ENCODE assay signal across 15 cellular contexts in the genomic region with DNA sequence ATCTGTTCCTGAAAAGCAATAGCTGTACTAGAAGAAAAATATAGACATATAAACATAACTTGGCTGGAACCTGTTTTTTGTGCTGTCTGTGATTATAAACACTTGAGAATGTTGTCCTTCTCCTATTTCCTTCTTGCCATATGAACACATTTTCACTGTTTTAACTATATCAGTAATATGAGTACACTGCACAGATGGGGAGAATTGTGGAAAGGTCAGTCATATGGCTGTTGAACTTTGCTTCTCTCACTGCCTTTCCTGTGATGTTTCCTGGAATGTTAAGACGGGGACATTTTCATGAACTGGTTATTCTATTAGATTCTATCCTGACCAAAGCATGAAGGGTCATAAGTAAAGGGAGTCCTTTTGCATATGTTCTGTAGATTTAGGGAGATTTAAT.
"Had no signal": no experiment of that assay in that cellular context is flagged by ENCODE, and none has a peak within 500 bp of the region (broad histone marks: within the 10 kb centered on the region; RNA-seq: fewer than 3 reads in every experiment).

No MANE protein-coding gene starts in this region.

- H3K9me3 ChIP-seq: pancreas, stomach had no signal

- H3K36me3 ChIP-seq: cardiac muscle cell, pancreas, stomach had no signal

- H3K4me3 ChIP-seq: cardiac muscle cell, pancreas, smooth muscle cell, stomach had no signal

- H3K4me2 ChIP-seq: smooth muscle cell had no signal

- H3K4me1 ChIP-seq: pancreas had no signal

- FAIRE-seq: pancreas had no signal

- DNase-seq: activated CD4-positive, alpha-beta T cell treated with anti-CD3 and anti-CD28 coated beads, Interleukin-2, amount 50 U/mL, for 4 hours; activated gamma-delta T cell treated with Interleukin-2 at 50 U/mL for 16 hours; amniotic stem cell; endodermal cell; immature natural killer cell; kidney glomerular epithelial cell; mesendoderm; natural killer cell; pancreas; stimulated activated CD4-positive, alpha-beta T cell treated with anti-CD3 and anti-CD28 coated beads, Interleukin-4, amount 100 ng/mL, for 24 hours; stomach had no signal

- H3K27me3 ChIP-seq: cardiac muscle cell, pancreas, stomach had no signal

- ATAC-seq: natural killer cell; pancreas; sciatic nerve; stimulated activated effector memory CD8-positive, alpha-beta T cell treated with anti-CD3 and anti-CD28 coated beads, Interleukin-12 subunit alpha, Interleukin-12 subunit beta, amount 100 ng/mL, for 72 hours had no signal

- H3K27ac ChIP-seq: cardiac muscle cell, pancreas, stomach had no signal
